1 cellular context compared by ENCODE assay signal in genomic region chr6:20211037-20211940, GRCh38.
TF ChIP-seq lines count a peak whose summit lies in the region.

No MANE protein-coding gene starts in this region.

TF ChIP-seq in HEK293, 187 proteins besides CTCF, POLR2A, EP300 and RAD21 (continued from another document):
- TF ChIP-seq ZBTB11 (tag by site-specific recombination; conservative IDR thresholded peaks at IDR 0.05; ENCODE audit: low read depth) (peak; percentile 13; the same call in 1 of the 2 replicates), HIC1 (tag by site-specific recombination; IDR thresholded peaks at IDR 0.05) (no peak), ZXDB (tag by site-specific recombination; IDR thresholded peaks at IDR 0.05) (no peak), PRDM2 (tag by site-specific recombination; IDR thresholded peaks at IDR 0.05; ENCODE audit: borderline replicate concordance) (no peak), ZNF211 (tag by site-specific recombination; IDR thresholded peaks at IDR 0.05; ENCODE audit: low read depth) (no peak; the same call in 1 of the 2 replicates), ZNF148 (tag by site-specific recombination; IDR thresholded peaks at IDR 0.05; ENCODE audit: borderline replicate concordance) (no peak), ZBTB20 (tag by site-specific recombination; IDR thresholded peaks at IDR 0.05) (peak; percentile 71), ZNF366 (tag by site-specific recombination; conservative IDR thresholded peaks at IDR 0.05) (peak; percentile 29; the same call in 1 of the 2 replicates), ZNF335 (tag by site-specific recombination; conservative IDR thresholded peaks at IDR 0.05) (peak; percentile 95), PRDM1 (tag by site-specific recombination; IDR thresholded peaks at IDR 0.05) (peak; percentile 61; the same call in 1 of the 2 replicates), PRDM10 (tag by site-specific recombination; IDR thresholded peaks at IDR 0.05) (peak; percentile 86), ZNF785 (tag by site-specific recombination; IDR thresholded peaks at IDR 0.05) (no peak), ZNF416 (tag by site-specific recombination; IDR thresholded peaks at IDR 0.05) (no peak), ZNF10 (tag by site-specific recombination; IDR thresholded peaks at IDR 0.05) (peak; percentile 78; the same call in 1 of the 2 replicates), GLIS2 (tag by site-specific recombination; IDR thresholded peaks at IDR 0.05) (peak; percentile 24; the same call in 1 of the 2 replicates), ZNF571 (tag by site-specific recombination; IDR thresholded peaks at IDR 0.05) (no peak), ZNF184 (tag by site-specific recombination; IDR thresholded peaks at IDR 0.05) (no peak), ZFP69B (tag by site-specific recombination; IDR thresholded peaks at IDR 0.05) (0 out of 2 replicates have a peak, but pooled peaks have one; percentile 41), HOXD13 (CRISPR knock-in tag; IDR thresholded peaks at IDR 0.05; ENCODE audit: borderline replicate concordance) (no peak), ZNF146 (tag by site-specific recombination; IDR thresholded peaks at IDR 0.05) (no peak), BCL6B (tag by site-specific recombination; IDR thresholded peaks at IDR 0.05) (no peak)
TF ChIP-seq in HEK293: peak in this region for 16.
